ENCODE assay signal across 8 cellular contexts in the genomic region with DNA sequence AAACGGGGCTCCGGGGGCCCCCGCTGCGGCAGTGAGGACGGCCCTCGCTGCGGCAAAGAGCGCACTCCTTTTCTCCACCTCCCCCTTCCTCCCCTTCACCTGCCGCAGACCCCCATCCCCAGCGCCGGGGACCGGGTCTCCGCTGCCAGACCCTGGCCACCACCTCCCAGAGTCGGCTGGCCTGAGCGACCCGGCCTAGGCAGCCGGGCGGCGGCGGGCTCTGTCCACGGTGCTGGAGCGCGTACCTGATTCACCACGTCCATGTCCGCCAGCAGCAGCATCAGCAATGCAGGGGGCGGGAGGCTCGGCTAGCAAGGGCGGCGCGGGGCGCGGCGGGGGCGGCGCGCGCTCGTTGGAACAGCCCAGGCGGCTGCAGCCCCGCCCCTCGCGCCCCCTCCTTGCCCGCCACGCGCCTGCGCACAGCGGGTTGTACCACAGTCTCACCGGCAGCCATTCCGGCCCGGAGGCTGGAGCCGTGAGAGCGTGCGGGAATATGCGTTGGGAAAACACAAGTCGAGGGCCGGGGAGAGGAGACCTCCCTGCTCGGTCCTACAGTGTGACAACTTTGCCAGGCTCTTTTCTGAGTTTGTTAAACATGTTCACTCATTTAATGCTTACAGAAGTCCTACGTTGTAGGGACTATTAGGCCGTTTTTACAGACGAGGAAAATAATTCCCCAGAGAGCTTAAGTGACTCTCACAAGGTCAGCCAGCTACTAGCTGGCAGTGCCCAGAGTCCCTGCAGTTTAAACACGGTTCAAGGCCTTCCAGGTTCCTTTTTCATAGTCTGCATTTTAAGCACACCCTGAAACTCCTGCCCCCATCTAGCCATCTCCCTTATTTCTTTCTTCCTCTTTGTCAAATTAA. TPM values are rescaled to one million over a fixed set of nuclear protein-coding genes. Genes with fewer than 3 reads are reported as not detected.
A peak's percentile ranks its signal among the peaks of the same experiment; 100 is the strongest.
DNase-seq lines count a peak whose midpoint lies in the region; ATAC-seq lines count a peak whose summit lies in the region.

A gene (minus strand): TSS at position 288 of the 866 bp plus-strand sequence. CDS start 7 bp downstream, at position 281.

- no peaks in the 10 kb centered on the region for H3K36me3 Mint-ChIP-seq in activated CD8-positive, alpha-beta T cell treated with anti-CD3 and anti-CD28 coated beads, Interleukin-2, amount 10 ng/mL, durations not matched to agents 7 days and 5 days (ENCODE audit: low read depth)
- H3K36me3 Mint-ChIP-seq in memory B cell = peaks cover 6% of the 10 kb centered on the region

- no peaks in the 10 kb centered on the region for H3K9me3 Mint-ChIP-seq in activated CD8-positive, alpha-beta T cell treated with anti-CD3 and anti-CD28 coated beads, Interleukin-2, amount 10 ng/mL, durations not matched to agents 7 days and 5 days (ENCODE audit: insufficient read depth)
- no peaks in the 10 kb centered on the region for H3K9me3 Mint-ChIP-seq in memory B cell

- CTCF ChIA-PET in activated CD8-positive, alpha-beta T cell treated with anti-CD3 and anti-CD28 coated beads, Interleukin-2, amount 10 ng/mL, durations not matched to agents 7 days and 5 days (lab: Charles Lee) = interaction anchor here (0.8 kb wide), 1 partner anchor 9 kb away, joined by 3 read pairs; no protein-coding TSS in a partner anchor

- H3K4me1 Mint-ChIP-seq in activated CD8-positive, alpha-beta T cell treated with anti-CD3 and anti-CD28 coated beads, Interleukin-2, amount 10 ng/mL, durations not matched to agents 7 days and 5 days (ENCODE audit: low read depth) = peaks cover 23% of the 10 kb centered on the region
- H3K4me1 Mint-ChIP-seq in memory B cell = peaks cover 20% of the 10 kb centered on the region

- DNase-seq in CD1c-positive myeloid dendritic cell (ENCODE audit: extremely low spot score) = peak; percentile 88
- peak; percentile 71 for DNase-seq in NCI-H774 (lab: John Stamatoyannopoulos, UW)
- peak; percentile 89 for DNase-seq in activated CD8-positive, alpha-beta T cell treated with anti-CD3 and anti-CD28 coated beads, Interleukin-2, amount 10 ng/mL, durations not matched to agents 7 days and 5 days
- peak; percentile 91 for DNase-seq in ecto neural progenitor cell (ENCODE audit: low spot score)
- peak; percentile 83 to 85 for DNase-seq in memory B cell (ENCODE audit: low spot score in 2 of 2)
- peak; percentile 75 for DNase-seq in stimulated activated CD8-positive, alpha-beta memory T cell treated with anti-CD3 and anti-CD28 coated beads, Interleukin-12 subunit alpha, Interleukin-12 subunit beta, amount 100 ng/mL, for 1 hour (ENCODE audit: low read depth)

- H3K4me3 Mint-ChIP-seq in activated CD8-positive, alpha-beta T cell treated with anti-CD3 and anti-CD28 coated beads, Interleukin-2, amount 10 ng/mL, durations not matched to agents 7 days and 5 days = peak within 1 kb of the TSS; percentile 43
- peak within 1 kb of the TSS; percentile 70 for H3K4me3 Mint-ChIP-seq in memory B cell

- no peak within 1 kb of the TSS for H3K27ac Mint-ChIP-seq in activated CD8-positive, alpha-beta T cell treated with anti-CD3 and anti-CD28 coated beads, Interleukin-2, amount 10 ng/mL, durations not matched to agents 7 days and 5 days
- peak within 1 kb of the TSS; percentile 47 for H3K27ac Mint-ChIP-seq in memory B cell

- POLR2A ChIA-PET in activated CD8-positive, alpha-beta T cell treated with anti-CD3 and anti-CD28 coated beads, Interleukin-2, amount 10 ng/mL, durations not matched to agents 7 days and 5 days (lab: Charles Lee) = no interaction called here

- H3K27me3 Mint-ChIP-seq in activated CD8-positive, alpha-beta T cell treated with anti-CD3 and anti-CD28 coated beads, Interleukin-2, amount 10 ng/mL, durations not matched to agents 7 days and 5 days (ENCODE audit: low read depth) = no peaks in the 10 kb centered on the region
- H3K27me3 Mint-ChIP-seq in memory B cell = no peaks in the 10 kb centered on the region

- ATAC-seq in GM19328 (IDR thresholded peaks at IDR 0.05; ENCODE audit: unreplicated experiment) (peak; percentile 81), HG03469 (IDR thresholded peaks at IDR 0.05; ENCODE audit: unreplicated experiment) (peak; percentile 81), memory B cell (ENCODE audit: low read depth) (peak; percentile 97)
- peak; percentile 99 for ATAC-seq in activated CD8-positive, alpha-beta T cell treated with anti-CD3 and anti-CD28 coated beads, Interleukin-2, amount 10 ng/mL, durations not matched to agents 7 days and 5 days

RNA-seq across cellular contexts. Expression of the gene that starts here (rescaled TPM):
- total RNA-seq in activated CD8-positive, alpha-beta T cell treated with anti-CD3 and anti-CD28 coated beads, Interleukin-2, amount 10 ng/mL, durations not matched to agents 7 days and 5 days = 1 to 10 TPM; 1.1 to 2.6 TPM

Comparison
In these comparisons a context has a peak if more than half of its experiments do, and no peak if none do; other contexts are left out.
1. Peak in every context shown above with its lines: DNase-seq and ATAC-seq.